Comparison of ENCODE assay signal across 8 cellular contexts in genomic region chr6:33771342-33772113, GRCh38. TPM values are rescaled to one million over a fixed set of nuclear protein-coding genes. Genes with fewer than 3 reads are reported as not detected.
DNase-seq lines count a peak whose midpoint lies in the region; ATAC-seq and TF ChIP-seq lines count a peak whose summit lies in the region.

No MANE protein-coding gene starts in this region.

- H2AFZ ChIP-seq in parathyroid adenoma, result no peak overlapping the region

- H3K27ac Mint-ChIP-seq in activated naive CD4-positive, alpha-beta T cell treated with anti-CD3 and anti-CD28 coated beads, Interleukin-2, amount 50 U/mL, for 72 hours, result no peak overlapping the region

- no peaks in the 10 kb centered on the region for H3K79me2 ChIP-seq in parathyroid adenoma

- H3K9me3 ChIP-seq in HUES6 (ENCODE audit: control insufficient read depth, insufficient read depth, low read depth, low read length) (peaks cover 4% of the 10 kb centered on the region; the same call in 1 of the 2 replicates), SJSA1 (replicated peaks) (no peaks in the 10 kb centered on the region), parathyroid adenoma (ENCODE audit: control insufficient read depth, low read length) (no peaks in the 10 kb centered on the region), thyroid gland (no peaks in the 10 kb centered on the region)

- H3K36me3 ChIP-seq in HUES6 (ENCODE audit: control insufficient read depth, insufficient read depth, low read length) (peaks cover 41% of the 10 kb centered on the region), SJSA1 (peaks cover 45% of the 10 kb centered on the region), parathyroid adenoma (ENCODE audit: control insufficient read depth, insufficient read depth, low read length) (no peaks in the 10 kb centered on the region), thyroid gland (peaks cover 31 to 39% of the 10 kb centered on the region in 2 donors)

- ATAC-seq in activated naive CD4-positive, alpha-beta T cell treated with anti-CD3 and anti-CD28 coated beads, Interleukin-2, amount 50 U/mL, for 72 hours, result peak; percentile 72 to 82
- ATAC-seq in Right ventricle myocardium inferior, result peak; percentile 80
- no peak for ATAC-seq in HG02852 (IDR thresholded peaks at IDR 0.05; ENCODE audit: unreplicated experiment)

- H3K4me1 ChIP-seq in HUES6 (ENCODE audit: control insufficient read depth, insufficient read depth, low read length) (peaks cover 49% of the 10 kb centered on the region), SJSA1 (replicated peaks) (peaks cover 58% of the 10 kb centered on the region), parathyroid adenoma (peaks cover 12% of the 10 kb centered on the region), thyroid gland (peaks cover 26 to 42% of the 10 kb centered on the region in 2 donors)

- H3K9me3 Mint-ChIP-seq in activated naive CD4-positive, alpha-beta T cell treated with anti-CD3 and anti-CD28 coated beads, Interleukin-2, amount 50 U/mL, for 72 hours, result no peaks in the 10 kb centered on the region

- TF ChIP-seq CTCF in parathyroid adenoma (IDR thresholded peaks at IDR 0.05) (peak; percentile 78), thyroid gland (IDR thresholded peaks at IDR 0.05) (peak; percentile 70 to 99 (median 96))

- TF ChIP-seq POLR2A in thyroid gland (IDR thresholded peaks at IDR 0.05), result peak in 1 of 2 donors; percentile 15

- intact Hi-C loops in Right ventricle myocardium inferior (cut with DNase I) (loop anchor here (1.0 to 2.0 kb wide), 2 partner anchors 255 to 383 kb away; no protein-coding TSS in a partner anchor), thyroid gland (cut with DNase I) (loop anchor here (5.0 to 10.0 kb wide), 2 partner anchors 53 to 256 kb away; no protein-coding TSS in a partner anchor)

- DNase-seq in DMS53 (lab: John Stamatoyannopoulos, UW), result peak; percentile 94
- peak; percentile 96 to 99 for DNase-seq in SJSA1 (ENCODE audit: low read depth in 1 of 2, low spot score in 2 of 2)
- peak; percentile 67 to 74 for DNase-seq in activated naive CD4-positive, alpha-beta T cell treated with anti-CD3 and anti-CD28 coated beads, Interleukin-2, amount 50 U/mL, for 72 hours (ENCODE audit: low spot score in 2 of 2)
- DNase-seq in Right ventricle myocardium inferior (ENCODE audit: missing footprints), result peak; percentile 86
- DNase-seq in thyroid gland, result peak; percentile 88 to 91

- 2 to 7% methylated on average over 6 to 23 of the region's 43 CpGs for WGBS in thyroid gland, 2 donors

- peaks cover 0 to 5% of the 10 kb centered on the region in 2 donors for H3K36me3 Mint-ChIP-seq in activated naive CD4-positive, alpha-beta T cell treated with anti-CD3 and anti-CD28 coated beads, Interleukin-2, amount 50 U/mL, for 72 hours

- no peak overlapping the region for H3K4me2 ChIP-seq in parathyroid adenoma (ENCODE audit: low read length)

- H3K27ac ChIP-seq in HUES6 (ENCODE audit: low read depth, low read length) (peak overlapping the region; percentile 76; the same call in 1 of the 2 replicates), SJSA1 (peak overlapping the region; percentile 91), parathyroid adenoma (no peak overlapping the region), thyroid gland (peak overlapping the region; percentile 42 to 93 (median 81))

- H3K4me3 ChIP-seq in HUES6 (ENCODE audit: low read depth, low read length) (peak overlapping the region; percentile 29; the same call in 1 of the 2 replicates), SJSA1 (no peak overlapping the region), parathyroid adenoma (ENCODE audit: low read depth, low read length) (no peak overlapping the region), thyroid gland (replicated peaks in 1 of 3) (no peak overlapping the region)

- H3K9ac ChIP-seq in HUES6 (ENCODE audit: low read length) (peak overlapping the region; percentile 48), parathyroid adenoma (no peak overlapping the region)

- H3K27me3 ChIP-seq in HUES6 (ENCODE audit: control insufficient read depth, insufficient read depth, low read length), result no peaks in the 10 kb centered on the region
- H3K27me3 ChIP-seq in SJSA1 (replicated peaks), result no peaks in the 10 kb centered on the region
- H3K27me3 ChIP-seq in parathyroid adenoma (ENCODE audit: control insufficient read depth, insufficient read depth, low read length), result no peaks in the 10 kb centered on the region
- H3K27me3 ChIP-seq in thyroid gland, result no peaks in the 10 kb centered on the region

RNA-seq across cellular contexts. Expression of gene LEMD2, which starts 17.4 kb away (rescaled TPM):
- 78.7 and 92.9 TPM in 2 replicates for total RNA-seq in SJSA1 (2014; rRNA removed; shearing (Covaris generic))
- 10 to 100 TPM; 54.4 to 80.5 TPM for total RNA-seq in activated naive CD4-positive, alpha-beta T cell treated with anti-CD3 and anti-CD28 coated beads, Interleukin-2, amount 50 U/mL, for 72 hours
- total RNA-seq in Right ventricle myocardium inferior, result 23.2 TPM
- 10 to 100 TPM; 50.0 to 76.6 (median 64.6) TPM for total RNA-seq in thyroid gland

RNA-seq across cellular contexts. Expression of gene IP6K3, which starts 24.8 kb away (rescaled TPM):
- 5.2 and 5.3 TPM in 2 replicates for total RNA-seq in SJSA1 (2014; rRNA removed; shearing (Covaris generic))
- total RNA-seq in activated naive CD4-positive, alpha-beta T cell treated with anti-CD3 and anti-CD28 coated beads, Interleukin-2, amount 50 U/mL, for 72 hours, result not detected
- total RNA-seq in Right ventricle myocardium inferior (47.6 TPM), thyroid gland (10 to 100 TPM in 3 of 4 donors, 1 to 10 TPM in 1; 7.9 to 20.5 (median 17.1) TPM)

RNA-seq across cellular contexts. Expression of gene MLN, which starts 32.3 kb away (rescaled TPM):
- total RNA-seq in SJSA1 (2014; rRNA removed; shearing (Covaris generic)), result not detected in 2 replicates
- not detected for total RNA-seq in activated naive CD4-positive, alpha-beta T cell treated with anti-CD3 and anti-CD28 coated beads, Interleukin-2, amount 50 U/mL, for 72 hours
- total RNA-seq in Right ventricle myocardium inferior (not detected), thyroid gland (not detected)
